Comparison of ENCODE assay signal across 8 cellular contexts in the genomic region with DNA sequence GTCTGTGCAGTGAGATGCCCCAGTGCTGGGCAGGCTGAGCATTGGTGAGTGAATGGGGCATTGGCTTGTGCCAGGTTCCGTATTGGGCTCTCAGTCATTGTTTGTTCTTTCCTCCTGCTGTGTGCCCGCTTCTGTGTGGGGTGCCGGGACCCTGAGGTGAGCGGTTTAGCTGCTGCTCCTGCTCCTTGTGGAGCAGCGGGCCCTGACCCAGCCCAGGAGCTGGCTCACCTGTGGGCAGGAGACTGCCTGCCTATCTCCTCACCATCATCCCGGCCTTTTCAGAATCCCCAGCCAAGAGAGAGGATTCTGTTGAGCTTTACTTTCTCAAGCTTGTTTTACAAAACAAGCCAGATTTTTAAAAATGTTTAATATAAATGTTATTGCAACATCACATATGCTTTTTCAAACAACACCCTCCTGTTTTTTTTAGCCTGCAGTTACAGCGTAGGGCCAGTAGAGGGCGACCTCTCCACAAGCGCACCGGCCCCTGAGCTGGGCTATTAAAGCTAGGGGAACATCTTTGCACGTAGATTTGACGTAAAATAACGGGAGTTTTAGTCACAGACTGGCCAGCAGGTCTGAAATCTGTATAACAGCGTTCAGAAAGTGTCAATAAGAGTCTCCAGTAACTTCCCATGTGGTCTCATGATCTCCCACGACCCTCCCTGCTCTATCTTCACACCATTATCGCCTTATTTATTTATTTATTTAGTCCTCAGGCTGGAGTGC. TPM values are rescaled to one million over a fixed set of nuclear protein-coding genes. Genes with fewer than 3 reads are reported as not detected.
DNase-seq lines count a peak whose midpoint lies in the region; ATAC-seq and TF ChIP-seq lines count a peak whose summit lies in the region.

No MANE protein-coding gene starts in this region.

- H3K27me3 ChIP-seq in foreskin keratinocyte (no peaks in the 10 kb centered on the region), parathyroid adenoma (ENCODE audit: control insufficient read depth, insufficient read depth, low read length) (no peaks in the 10 kb centered on the region)

- DNase-seq in DMS53 treated with DMSO at 0.1 percent for 48 hours (lab: John Stamatoyannopoulos, UW; ENCODE audit: unreplicated experiment) (peak; percentile 92), Kasumi-1 (lab: John Stamatoyannopoulos, UW) (peak; percentile 82 to 85), RPMI7951 (ENCODE audit: low read depth) (peak; percentile 58), foreskin keratinocyte (peak in 1 of 2 donors; percentile 46), islet precursor cell (no peak)
- DNase-seq in activated T-helper 1 cell treated with anti-CD3 and anti-CD28 coated beads, Interleukin-2, amount 50 U/mL, for 16 hours (ENCODE audit: low read depth in 1 of 2, low spot score in 1 of 2), result peak; percentile 21 to 30

- H3K4me1 ChIP-seq in foreskin keratinocyte (no peaks in the 10 kb centered on the region), parathyroid adenoma (no peaks in the 10 kb centered on the region)

- H3K9me3 ChIP-seq in parathyroid adenoma (ENCODE audit: control insufficient read depth, low read length), result no peaks in the 10 kb centered on the region

- TF ChIP-seq CTCF in foreskin keratinocyte (conservative IDR thresholded peaks at IDR 0.05), result peak; percentile 98
- TF ChIP-seq CTCF in parathyroid adenoma (IDR thresholded peaks at IDR 0.05), result peak; percentile 95

- H2AFZ ChIP-seq in parathyroid adenoma, result no peak overlapping the region

- H3K79me2 ChIP-seq in parathyroid adenoma, result peaks cover 5% of the 10 kb centered on the region

- H3K27ac ChIP-seq in foreskin keratinocyte, result no peak overlapping the region
- H3K27ac ChIP-seq in parathyroid adenoma, result no peak overlapping the region

- peak; percentile 37 for ATAC-seq in foreskin keratinocyte
- ATAC-seq in GM18520 (IDR thresholded peaks at IDR 0.05; ENCODE audit: unreplicated experiment), result no peak

- H3K36me3 ChIP-seq in parathyroid adenoma (ENCODE audit: control insufficient read depth, insufficient read depth, low read length), result no peaks in the 10 kb centered on the region

- H3K4me2 ChIP-seq in parathyroid adenoma (ENCODE audit: low read length), result no peak overlapping the region

- H3K4me3 ChIP-seq in parathyroid adenoma (ENCODE audit: low read depth, low read length), result no peak overlapping the region

- no peak overlapping the region for H3K9ac ChIP-seq in parathyroid adenoma

RNA-seq across cellular contexts. Expression of gene RELT, which starts 25.1 kb away (rescaled TPM):
- 4.2 and 5.1 TPM in 2 replicates for total RNA-seq in RPMI7951 (2014; rRNA removed; shearing (Covaris generic))
- 11.6 and 12.7 TPM in 2 replicates for total RNA-seq in foreskin keratinocyte
- 8.1 and 10.7 TPM in 2 replicates for polyA plus RNA-seq in foreskin keratinocyte

RNA-seq across cellular contexts. Expression of gene ARHGEF17, which starts 43.0 kb away (rescaled TPM):
- 9.1 and 9.4 TPM in 2 replicates for total RNA-seq in RPMI7951 (2014; rRNA removed; shearing (Covaris generic))
- 8.7 and 9.7 TPM in 2 replicates for total RNA-seq in foreskin keratinocyte
- polyA plus RNA-seq in foreskin keratinocyte, result 4.6 and 5.0 TPM in 2 replicates
